8 cellular contexts compared by ENCODE assay signal in genomic region chr1:46247433-46248121, GRCh38.
DNase-seq lines count a peak whose midpoint lies in the region; ATAC-seq and TF ChIP-seq lines count a peak whose summit lies in the region.

Gene RAD54L (plus strand): TSS chr1:46247763. CDS start chr1:46248406, 643 bp downstream.

- TF ChIP-seq CTCF in AG10803 (conservative IDR thresholded peaks at IDR 0.05; ENCODE audit: low read length) = no peak

- peak; percentile 94 for ATAC-seq in GM19043 (IDR thresholded peaks at IDR 0.05; ENCODE audit: low read depth, unreplicated experiment)
- ATAC-seq in HG03354 (IDR thresholded peaks at IDR 0.05; ENCODE audit: poor library complexity, severe bottlenecking, unreplicated experiment) = peak; percentile 94

- H3K4me3 ChIP-seq in AG10803 (ENCODE audit: low read length) = peak within 1 kb of the TSS; percentile 94

- peak; percentile 99 for DNase-seq in AG10803 (ENCODE audit: low read depth)
- DNase-seq in NCI-H446 treated with DMSO at 0.1 percent for 48 hours (lab: John Stamatoyannopoulos, UW) = peak; percentile 98
- DNase-seq in activated CD4-positive, CD25-positive, alpha-beta regulatory T cell treated with anti-CD3 and anti-CD28 coated beads, Interleukin-2, amount 50 U/mL, for 16 hours (ENCODE audit: low read depth, low spot score) = peak; percentile 96
- peak; percentile 99 for DNase-seq in cerebellar cortex (ENCODE audit: low spot score)
- peak; percentile 100 for DNase-seq in islet precursor cell
- peak; percentile 95 to 98 (median 98) for DNase-seq in stimulated activated CD4-positive, alpha-beta T cell treated with anti-CD3 and anti-CD28 coated beads, Interleukin-12 subunit alpha, Interleukin-12 subunit beta, amount 100 ng/mL, for 48 hours (ENCODE audit: low read depth in 2 of 3, low spot score in 1 of 3)

Comparison
In these comparisons a context has a peak if more than half of its experiments do, and no peak if none do; other contexts are left out.
1. Peak in every context shown above with its lines: DNase-seq, ATAC-seq and H3K4me3 ChIP-seq.